In the genomic region with DNA sequence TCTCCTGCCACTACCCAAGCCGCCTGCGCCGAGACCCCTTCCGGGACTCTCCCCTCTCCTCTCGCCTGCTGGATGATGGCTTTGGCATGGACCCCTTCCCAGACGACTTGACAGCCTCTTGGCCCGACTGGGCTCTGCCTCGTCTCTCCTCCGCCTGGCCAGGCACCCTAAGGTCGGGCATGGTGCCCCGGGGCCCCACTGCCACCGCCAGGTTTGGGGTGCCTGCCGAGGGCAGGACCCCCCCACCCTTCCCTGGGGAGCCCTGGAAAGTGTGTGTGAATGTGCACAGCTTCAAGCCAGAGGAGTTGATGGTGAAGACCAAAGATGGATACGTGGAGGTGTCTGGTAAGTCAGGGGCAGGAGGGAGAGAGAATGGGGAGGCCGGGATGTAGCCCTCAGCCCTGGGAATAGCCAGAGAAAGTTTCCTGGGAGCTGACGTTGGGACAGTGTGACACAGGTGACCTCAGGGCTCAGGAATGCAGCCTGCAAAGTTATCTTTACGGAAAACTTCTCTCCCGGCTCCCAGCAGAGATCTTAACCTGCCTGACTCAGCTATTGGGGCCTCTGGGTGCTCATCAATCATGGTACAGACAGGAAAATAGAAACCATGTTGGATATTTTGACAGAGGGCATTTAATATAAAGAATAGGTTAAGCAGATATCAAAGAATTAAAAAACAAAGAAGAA, we compare ENCODE assay signal across 9 cellular contexts. TPM values are rescaled to one million over a fixed set of nuclear protein-coding genes. Genes with fewer than 3 reads are reported as not detected.
DNase-seq lines count a peak whose midpoint lies in the region; TF ChIP-seq lines count a peak whose summit lies in the region.
"Had no signal": no experiment of that assay in that cellular context is flagged by ENCODE, and none has a peak within 500 bp of the region (broad histone marks: within the 10 kb centered on the region; RNA-seq: fewer than 3 reads in every experiment).

No MANE protein-coding gene starts in this region.

- in situ Hi-C loops in astrocyte of the cerebellum (cut with HindIII; ENCODE audit: low sequenced_read_pairs): no loop called here

- TF ChIP-seq CTCF in HEK293 (tag by site-specific recombination; IDR thresholded peaks at IDR 0.05) (no peak), astrocyte of the cerebellum (IDR thresholded peaks at IDR 0.05; ENCODE audit: low read depth, low read length, missing control alignments) (no peak)

- H3K27me3 Mint-ChIP-seq in immature natural killer cell (ENCODE audit: low read depth in 3 of 3): peaks cover 0 to 1% (median 0%) of the 10 kb centered on the region in 3 donors

- H3K9me3 ChIP-seq in HEK293 (ENCODE audit: control insufficient read depth, insufficient read depth, low read depth, low read length) (no peaks in the 10 kb centered on the region), iPS-20b (ENCODE audit: insufficient read depth, low read depth, low read length) (no peaks in the 10 kb centered on the region), stomach smooth muscle (ENCODE audit: control insufficient read depth in 2 of 2, low read length in 2 of 2) (no peaks in the 10 kb centered on the region)

- peaks cover 0 to 1% (median 0%) of the 10 kb centered on the region in 6 donors for H3K9me3 Mint-ChIP-seq in immature natural killer cell

- H3K36me3 ChIP-seq in HEK293 (ENCODE audit: control insufficient read depth in 2 of 2, insufficient read depth in 1 of 2, low read length in 2 of 2) (no peaks in the 10 kb centered on the region), iPS-20b (ENCODE audit: insufficient read depth, low read depth, low read length) (no peaks in the 10 kb centered on the region), stomach smooth muscle (ENCODE audit: control insufficient read depth in 2 of 2, insufficient read depth in 2 of 2, low read length in 2 of 2) (no peaks in the 10 kb centered on the region)

- H3K27me3 ChIP-seq in iPS-20b (ENCODE audit: insufficient read depth, low read length) (peaks cover 7% of the 10 kb centered on the region; the same call in 1 of the 2 replicates), stomach smooth muscle (ENCODE audit: control insufficient read depth in 1 of 2, insufficient read depth in 2 of 2, low read length in 2 of 2) (no peaks in the 10 kb centered on the region)

- no peaks in the 10 kb centered on the region for H3K36me3 Mint-ChIP-seq in immature natural killer cell

- POLR2A ChIA-PET in HEK293 (lab: Yijun Ruan, JAX): interaction anchor here (0.6 to 1.9 kb wide), 4 partner anchors 9 to 62 kb away, joined by 3 to 5 read pairs (median 4); no protein-coding TSS in a partner anchor

- H3K27ac Mint-ChIP-seq in immature natural killer cell: no peak overlapping the region

- H3K4me3 ChIP-seq in HEK293 (ENCODE audit: low read depth, low read length) (peak overlapping the region; percentile 31), astrocyte of the cerebellum (ENCODE audit: low read depth, low read length) (peak overlapping the region; percentile 43), iPS-20b (ENCODE audit: low read length) (peak overlapping the region; percentile 55), stomach smooth muscle (ENCODE audit: low read length in 2 of 2) (peak overlapping the region; percentile 98 to 100)

- H3K27ac ChIP-seq in HEK293 (ENCODE audit: extremely low read depth, low read depth, low read length): no peak overlapping the region
- no peak overlapping the region for H3K27ac ChIP-seq in iPS-20b (ENCODE audit: low read length)
- peak overlapping the region; percentile 99 for H3K27ac ChIP-seq in stomach smooth muscle (ENCODE audit: low read length)

- no peak overlapping the region for H3K4me3 Mint-ChIP-seq in immature natural killer cell

- CTCF ChIA-PET in HEK293 (lab: Yijun Ruan, JAX): no interaction called here

- H3K4me1 ChIP-seq in HEK293 (ENCODE audit: control insufficient read depth, insufficient read depth, low read length) (no peaks in the 10 kb centered on the region; the same call in 1 of the 2 replicates), iPS-20b (ENCODE audit: insufficient read depth, low read length) (peaks cover 32% of the 10 kb centered on the region), stomach smooth muscle (ENCODE audit: control insufficient read depth, insufficient read depth, low read length) (peaks cover 30% of the 10 kb centered on the region)

- H3K4me1 Mint-ChIP-seq in immature natural killer cell: no peaks in the 10 kb centered on the region

- H3K9ac ChIP-seq in iPS-20b (ENCODE audit: low read depth, low read length) (peak overlapping the region; percentile 53; the same call in 1 of the 2 replicates), stomach smooth muscle (ENCODE audit: low read length in 2 of 2) (peak overlapping the region; percentile 99 to 100)

- DNase-seq in astrocyte of the cerebellum (ENCODE audit: low read depth) (no peak), NCI-H2107 (lab: John Stamatoyannopoulos, UW) (no peak), immature natural killer cell (no peak), NCI-H1930 (lab: John Stamatoyannopoulos, UW) (no peak)
- no peak for DNase-seq in activated CD8-positive, alpha-beta memory T cell treated with anti-CD3 and anti-CD28 coated beads, Interleukin-2, amount 50 U/mL, for 4 hours
- DNase-seq: NCI-H1694 treated with DMSO at 0.1 percent for 48 hours had no signal

TF ChIP-seq in HEK293, 187 proteins besides CTCF, POLR2A, EP300 and RAD21:
- TF ChIP-seq KLF9 (tag by site-specific recombination; IDR thresholded peaks at IDR 0.05; ENCODE audit: low read depth) (no peak), ZBTB20 (tag by site-specific recombination; IDR thresholded peaks at IDR 0.05) (peak; percentile 55; the same call in 1 of the 2 replicates), MEIS1 (CRISPR knock-in tag; IDR thresholded peaks at IDR 0.05; ENCODE audit: borderline replicate concordance) (peak; percentile 55; the same call in 1 of the 2 replicates), PRDM1 (tag by site-specific recombination; IDR thresholded peaks at IDR 0.05) (peak; percentile 55), ZEB2 (tag by site-specific recombination; IDR thresholded peaks at IDR 0.05) (0 out of 2 replicates have a peak, but pooled peaks have one; percentile 31), ZNF624 (tag by site-specific recombination; IDR thresholded peaks at IDR 0.05) (no peak), PATZ1 (tag by site-specific recombination; IDR thresholded peaks at IDR 0.05) (0 out of 2 replicates have a peak, but pooled peaks have one; percentile 26), GLIS1 (tag by site-specific recombination; IDR thresholded peaks at IDR 0.05) (peak; percentile 72), SP7 (tag by site-specific recombination; IDR thresholded peaks at IDR 0.05) (peak; percentile 37), KLF8 (tag by site-specific recombination; IDR thresholded peaks at IDR 0.05) (0 out of 2 replicates have a peak, but pooled peaks have one; percentile 15), ZNF629 (tag by site-specific recombination; IDR thresholded peaks at IDR 0.05) (peak; percentile 65), ZBTB21 (tag by site-specific recombination; IDR thresholded peaks at IDR 0.05) (0 out of 2 replicates have a peak, but pooled peaks have one; percentile 21), ZNF366 (tag by site-specific recombination; conservative IDR thresholded peaks at IDR 0.05) (peak; percentile 71), HIC1 (tag by site-specific recombination; IDR thresholded peaks at IDR 0.05) (0 out of 2 replicates have a peak, but pooled peaks have one; percentile 27), ZNF169 (tag by site-specific recombination; IDR thresholded peaks at IDR 0.05) (no peak)

RNA-seq across cellular contexts. Expression of gene HSPB8, which starts 0.7 kb away (rescaled TPM):
- not detected for polyA plus RNA-seq in immature natural killer cell

Comparison
In these comparisons a context has a peak if more than half of its experiments do, and no peak if none do; other contexts are left out.
1. H3K4me3 ChIP-seq: peak in every context shown above with its lines; median percentile 99 in stomach smooth muscle; 55 in iPS-20b; 43 in astrocyte of the cerebellum; 31 in HEK293.